In genomic region chr17:17871913-17872312, GRCh38 we compare ENCODE assay signal across 23 cellular contexts.
"Had no signal": no experiment of that assay in that cellular context is flagged by ENCODE, and none has a peak within 500 bp of the region (broad histone marks: within the 10 kb centered on the region; RNA-seq: fewer than 3 reads in every experiment).

No MANE protein-coding gene starts in this region.

- H3K9me3 Mint-ChIP-seq: naive thymus-derived CD8-positive, alpha-beta T cell; neural progenitor cell; type B pancreatic cell had no signal

- H3K27ac Mint-ChIP-seq: immature natural killer cell, neural progenitor cell, type B pancreatic cell had no signal

- H3K9me3 ChIP-seq: gastrocnemius medialis, left ventricle myocardium inferior, mucosa of descending colon, ovary, suprapubic skin, thyroid gland had no signal

- H2AFZ ChIP-seq: neural progenitor cell had no signal

- H3K27ac ChIP-seq: gastrocnemius medialis, neural progenitor cell, ovary, suprapubic skin had no signal

- DNase-seq: dorsolateral prefrontal cortex; effector CD8-positive, alpha-beta T cell; gastrocnemius medialis; immature natural killer cell; kidney; left cardiac atrium; left ventricle myocardium inferior; mucosa of descending colon; naive thymus-derived CD8-positive, alpha-beta T cell; nucleus accumbens; ovary; small intestine; stimulated activated CD4-positive, alpha-beta T cell treated with anti-CD3 and anti-CD28 coated beads, Interleukin-12 subunit alpha, Interleukin-12 subunit beta, amount 100 ng/mL, for 4 hours; stimulated activated naive CD4-positive, alpha-beta T cell treated with Interleukin-2 at 50 U/mL for 16 hours had no signal

- H3K27me3 ChIP-seq: dorsolateral prefrontal cortex, gastrocnemius medialis, ovary, suprapubic skin, thyroid gland had no signal

- ATAC-seq: esophagus mucosa; gastrocnemius medialis; left cardiac atrium; mucosa of descending colon; naive thymus-derived CD8-positive, alpha-beta T cell; right cardiac atrium had no signal

- FAIRE-seq: kidney, small intestine, urothelium cell line had no signal

- H3K4me2 ChIP-seq: neural progenitor cell had no signal

- H3K36me3 ChIP-seq: neural progenitor cell, ovary had no signal

- H3K27me3 Mint-ChIP-seq: naive thymus-derived CD8-positive, alpha-beta T cell; type B pancreatic cell had no signal

- H3K9ac ChIP-seq: neural progenitor cell had no signal

- H3K4me1 Mint-ChIP-seq: immature natural killer cell had no signal

- H3K4me3 Mint-ChIP-seq: immature natural killer cell; naive thymus-derived CD8-positive, alpha-beta T cell; neural progenitor cell; type B pancreatic cell had no signal

- H3K4me3 ChIP-seq: coronary artery, dorsolateral prefrontal cortex, gastrocnemius medialis, left ventricle myocardium inferior, lung, mucosa of descending colon, neural progenitor cell, ovary, suprapubic skin, thyroid gland had no signal
